ENCODE assay signal across 8 cellular contexts in the genomic region with DNA sequence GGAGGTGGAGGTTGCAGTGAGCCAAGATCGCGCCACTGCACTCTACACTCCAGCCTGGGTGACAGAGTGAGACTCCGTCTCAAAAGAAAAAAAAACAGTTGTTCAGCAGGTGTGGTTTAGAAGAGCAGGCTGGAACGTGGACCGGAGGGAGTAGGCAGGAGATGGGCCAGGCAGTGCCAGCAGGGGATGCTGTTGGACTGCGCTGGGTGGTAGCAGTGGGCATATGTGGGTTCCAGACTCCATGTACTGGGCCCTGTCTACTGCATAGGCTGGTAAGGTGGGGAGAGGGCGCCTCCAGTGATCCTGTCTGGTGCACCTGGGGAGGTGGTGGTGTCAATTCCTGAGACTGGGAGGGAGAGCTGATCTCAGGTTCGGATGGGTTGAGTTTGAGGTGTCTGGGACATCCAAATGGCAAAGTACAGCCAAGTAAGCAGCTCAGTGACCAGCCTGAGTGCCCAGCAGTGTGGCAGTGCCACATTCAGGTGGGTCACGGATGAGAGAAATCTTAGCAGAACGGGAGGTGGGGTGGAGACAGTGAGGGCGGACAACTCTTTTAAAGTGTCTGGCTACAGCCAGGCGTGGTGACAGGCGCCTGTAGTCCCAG. TPM values are rescaled to one million over a fixed set of nuclear protein-coding genes. Genes with fewer than 3 reads are reported as not detected.
DNase-seq lines count a peak whose midpoint lies in the region; ATAC-seq and TF ChIP-seq lines count a peak whose summit lies in the region.

No MANE protein-coding gene starts in this region.

- CTCF ChIA-PET in SK-N-SH (lab: Yijun Ruan, JAX), result interaction anchor here (0.7 to 3.4 kb wide), 5 partner anchors 25 to 277 kb away, joined by 3 to 16 read pairs (median 3); a partner anchor contains a TSS

- 92% methylated on average over 13 of the region's 13 CpGs for WGBS in SK-N-SH (ENCODE audit: low lambda C conversion rate)

- no peak for TF ChIP-seq EP300 in SK-N-SH (IDR thresholded peaks at IDR 0.05; ENCODE audit: borderline replicate concordance in 1 of 2, low read depth in 1 of 2, low read length in 1 of 2)

- no peak overlapping the region for H2AFZ ChIP-seq in SK-N-SH (ENCODE audit: low read depth)

- no peaks in the 10 kb centered on the region for H3K27me3 ChIP-seq in SK-N-SH (ENCODE audit: insufficient read depth)

- H3K9ac ChIP-seq in SK-N-SH, result no peak overlapping the region

- no peaks in the 10 kb centered on the region for H3K4me1 ChIP-seq in SK-N-SH (ENCODE audit: control insufficient read depth in 1 of 2, insufficient read depth in 2 of 2, low read depth in 1 of 2, low read length in 1 of 2)

- H3K79me2 ChIP-seq in SK-N-SH (ENCODE audit: insufficient read depth), result no peaks in the 10 kb centered on the region

- no peaks in the 10 kb centered on the region for H3K27me3 Mint-ChIP-seq in activated naive CD8-positive, alpha-beta T cell treated with anti-CD3 and anti-CD28 coated beads for 36 hours

- H3K27ac ChIP-seq in SK-N-SH (ENCODE audit: low read depth in 2 of 2, low read length in 1 of 2), result no peak overlapping the region

- in situ Hi-C loops in ACHN (cut with HindIII; ENCODE audit: low pct_ligation_motif_present, low pct_unique_long_range_greater_than_20kb, low sequenced_read_pairs), result no loop called here

- H3K4me2 ChIP-seq in SK-N-SH, result no peak overlapping the region

- DNase-seq in ACHN (peak; percentile 34), SK-N-SH (peak; percentile 62), iPS DF 4.7 (ENCODE audit: extremely low read depth, low spot score) (peak; percentile 19), NCI-H1436 (lab: John Stamatoyannopoulos, UW) (no peak), dedifferentiated amniotic fluid mesenchymal stem cell (ENCODE audit: extremely low spot score) (no peak)
- DNase-seq in activated naive CD8-positive, alpha-beta T cell treated with anti-CD3 and anti-CD28 coated beads for 36 hours, result peak; percentile 41
- peak; percentile 29 to 40 for DNase-seq in stimulated activated CD4-positive, alpha-beta T cell treated with anti-CD3 and anti-CD28 coated beads, Interleukin-4, amount 100 ng/mL, for 48 hours (ENCODE audit: low read depth in 2 of 2)

- no peak overlapping the region for H3K4me3 ChIP-seq in SK-N-SH (ENCODE audit: low read depth in 2 of 2, low read length in 1 of 2)

- no peaks in the 10 kb centered on the region for H4K20me1 ChIP-seq in SK-N-SH (ENCODE audit: insufficient read depth)

- H3F3A ChIP-seq in SK-N-SH (replicated peaks; ENCODE audit: insufficient read depth), result peaks cover 9% of the 10 kb centered on the region

- POLR2A ChIA-PET in SK-N-SH (lab: Yijun Ruan, JAX), result no interaction called here

- H3K4me3 Mint-ChIP-seq in activated naive CD8-positive, alpha-beta T cell treated with anti-CD3 and anti-CD28 coated beads for 36 hours, result no peak overlapping the region

- peaks cover 3% of the 10 kb centered on the region in 2 experiments for H3K36me3 ChIP-seq in SK-N-SH (replicated peaks in 1 of 2; ENCODE audit: control insufficient read depth in 1 of 2, insufficient read depth in 2 of 2, low read length in 1 of 2)

- no peaks in the 10 kb centered on the region for H3K9me2 ChIP-seq in SK-N-SH

- peaks cover 9% of the 10 kb centered on the region for H3K4me1 Mint-ChIP-seq in activated naive CD8-positive, alpha-beta T cell treated with anti-CD3 and anti-CD28 coated beads for 36 hours

- no peaks in the 10 kb centered on the region for H3K9me3 ChIP-seq in SK-N-SH

- H3K9me3 Mint-ChIP-seq in activated naive CD8-positive, alpha-beta T cell treated with anti-CD3 and anti-CD28 coated beads for 36 hours, result no peaks in the 10 kb centered on the region

- peak; percentile 72 for TF ChIP-seq RAD21 in SK-N-SH (IDR thresholded peaks at IDR 0.05; ENCODE audit: low read length)

- TF ChIP-seq CTCF in SK-N-SH (IDR thresholded peaks at IDR 0.05), result peak; percentile 52

- H3K36me3 Mint-ChIP-seq in activated naive CD8-positive, alpha-beta T cell treated with anti-CD3 and anti-CD28 coated beads for 36 hours, result peaks cover 18% of the 10 kb centered on the region

- peak; percentile 59 for ATAC-seq in GM21723 (IDR thresholded peaks at IDR 0.05; ENCODE audit: unreplicated experiment)

- peak overlapping the region; percentile 42 for H3K27ac Mint-ChIP-seq in activated naive CD8-positive, alpha-beta T cell treated with anti-CD3 and anti-CD28 coated beads for 36 hours

TF ChIP-seq in SK-N-SH, 30 proteins besides CTCF, POLR2A, EP300 and RAD21:
- TF ChIP-seq, protein P1, sequence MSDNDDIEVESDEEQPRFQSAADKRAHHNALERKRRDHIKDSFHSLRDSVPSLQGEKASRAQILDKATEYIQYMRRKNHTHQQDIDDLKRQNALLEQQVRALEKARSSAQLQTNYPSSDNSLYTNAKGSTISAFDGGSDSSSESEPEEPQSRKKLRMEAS (IDR thresholded peaks at IDR 0.05; ENCODE audit: low read depth), result no peak
- TF ChIP-seq, protein P2, sequence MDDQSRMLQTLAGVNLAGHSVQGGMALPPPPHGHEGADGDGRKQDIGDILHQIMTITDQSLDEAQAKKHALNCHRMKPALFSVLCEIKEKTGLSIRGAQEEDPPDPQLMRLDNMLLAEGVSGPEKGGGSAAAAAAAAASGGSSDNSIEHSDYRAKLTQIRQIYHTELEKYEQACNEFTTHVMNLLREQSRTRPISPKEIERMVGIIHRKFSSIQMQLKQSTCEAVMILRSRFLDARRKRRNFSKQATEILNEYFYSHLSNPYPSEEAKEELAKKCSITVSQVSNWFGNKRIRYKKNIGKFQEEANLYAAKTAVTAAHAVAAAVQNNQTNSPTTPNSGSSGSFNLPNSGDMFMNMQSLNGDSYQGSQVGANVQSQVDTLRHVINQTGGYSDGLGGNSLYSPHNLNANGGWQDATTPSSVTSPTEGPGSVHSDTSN (IDR thresholded peaks at IDR 0.05), result no peak
- peak; percentile 34 for TF ChIP-seq SMC3 (IDR thresholded peaks at IDR 0.05; ENCODE audit: low read depth, low read length)
- no peak for TF ChIP-seq POLR2AphosphoS5 (IDR thresholded peaks at IDR 0.05; ENCODE audit: low read depth, low read length)

RNA-seq across cellular contexts. Expression of a gene that starts 25.9 kb away (rescaled TPM):
- polyA plus RNA-seq in SK-N-SH (2012; rRNA removed), result 24.2 and 32.0 TPM in 2 replicates
- 23.0 and 33.1 TPM in 2 replicates for polyA plus RNA-seq in SK-N-SH (2012; cell fraction: cytosol; rRNA removed)
- polyA plus RNA-seq in SK-N-SH (2012; cell fraction: nucleus; rRNA removed), result 67.8 and 86.1 TPM in 2 replicates
- total RNA-seq in activated naive CD8-positive, alpha-beta T cell treated with anti-CD3 and anti-CD28 coated beads for 36 hours, result 10 to 100 TPM; 63.4 to 63.8 TPM

RNA-seq across cellular contexts. Expression of a gene that starts 35.7 kb away (rescaled TPM):
- 48.4 and 54.7 TPM in 2 replicates for polyA plus RNA-seq in SK-N-SH (2012; rRNA removed)
- 63.8 and 67.7 TPM in 2 replicates for polyA plus RNA-seq in SK-N-SH (2012; cell fraction: cytosol; rRNA removed)
- polyA plus RNA-seq in SK-N-SH (2012; cell fraction: nucleus; rRNA removed), result 31.9 and 46.3 TPM in 2 replicates
- total RNA-seq in activated naive CD8-positive, alpha-beta T cell treated with anti-CD3 and anti-CD28 coated beads for 36 hours, result 10 to 100 TPM; 14.6 to 17.8 TPM

RNA-seq across cellular contexts. Expression of a gene that starts 39.0 kb away (rescaled TPM):
- 193 and 278 TPM in 2 replicates for polyA plus RNA-seq in SK-N-SH (2012; rRNA removed)
- polyA plus RNA-seq in SK-N-SH (2012; cell fraction: cytosol; rRNA removed), result 306 and 319 TPM in 2 replicates
- polyA plus RNA-seq in SK-N-SH (2012; cell fraction: nucleus; rRNA removed), result 64.2 and 128 TPM in 2 replicates
- 100 to 1,000 TPM; 232 to 249 TPM for total RNA-seq in activated naive CD8-positive, alpha-beta T cell treated with anti-CD3 and anti-CD28 coated beads for 36 hours

RNA-seq across cellular contexts. Expression of a gene that starts 58.9 kb away (rescaled TPM):
- 24.5 and 25.8 TPM in 2 replicates for polyA plus RNA-seq in SK-N-SH (2012; rRNA removed)
- 39.0 and 50.0 TPM in 2 replicates for polyA plus RNA-seq in SK-N-SH (2012; cell fraction: cytosol; rRNA removed)
- polyA plus RNA-seq in SK-N-SH (2012; cell fraction: nucleus; rRNA removed), result 25.6 and 33.6 TPM in 2 replicates
- total RNA-seq in activated naive CD8-positive, alpha-beta T cell treated with anti-CD3 and anti-CD28 coated beads for 36 hours, result 100 to 1,000 TPM; 160 to 163 TPM

Comparison
In these comparisons a context has a peak if more than half of its experiments do, and no peak if none do; other contexts are left out.
1. DNase-seq: peak in ACHN (single experiment), SK-N-SH (single experiment), activated naive CD8-positive, alpha-beta T cell treated with anti-CD3 and anti-CD28 coated beads for 36 hours (single experiment), iPS DF 4.7 (single experiment) and stimulated activated CD4-positive, alpha-beta T cell treated with anti-CD3 and anti-CD28 coated beads, Interleukin-4, amount 100 ng/mL, for 48 hours (2 of 2); none in NCI-H1436 (single experiment) and dedifferentiated amniotic fluid mesenchymal stem cell (single experiment).